ENCODE assay signal across 20 cellular contexts in genomic region chr3:49738067-49738713, GRCh38. TPM values are rescaled to one million over a fixed set of nuclear protein-coding genes. Genes with fewer than 3 reads are reported as not detected.
DNase-seq lines count a peak whose midpoint lies in the region; ATAC-seq, FAIRE-seq and TF ChIP-seq lines count a peak whose summit lies in the region.
"Had no signal": no experiment of that assay in that cellular context is flagged by ENCODE, and none has a peak within 500 bp of the region (broad histone marks: within the 10 kb centered on the region; RNA-seq: fewer than 3 reads in every experiment).

No MANE protein-coding gene starts in this region.

- H2AK5ac ChIP-seq in mesenchymal stem cell (ENCODE audit: low read length, severe bottlenecking): no peak overlapping the region

- H3K27ac ChIP-seq in GM23338 (ENCODE audit: low read depth) (no peak overlapping the region), mesenchymal stem cell (ENCODE audit: low read length, poor library complexity, severe bottlenecking) (no peak overlapping the region)
- H3K27ac ChIP-seq: A549, GM23248, PC-9 had no signal

- no peak overlapping the region for H2BK15ac ChIP-seq in mesenchymal stem cell (ENCODE audit: low read depth, poor library complexity, severe bottlenecking)

- no peak overlapping the region for H3K4me3 Mint-ChIP-seq in GM23338

- no peak overlapping the region for H2BK120ac ChIP-seq in mesenchymal stem cell (ENCODE audit: low read depth, low read length)

- H4K91ac ChIP-seq in mesenchymal stem cell (ENCODE audit: low read length): peak overlapping the region; percentile 70

- 0 out of 2 replicates have a peak, but pooled peaks cover 3% of the 10 kb centered on the region for H3K79me2 ChIP-seq in GM23338 (replicated peaks; ENCODE audit: insufficient read depth)

- no peak overlapping the region for H3K4me2 ChIP-seq in GM23338
- H3K4me2 ChIP-seq in mesenchymal stem cell (ENCODE audit: low read length, poor library complexity, severe bottlenecking): no peak overlapping the region
- H3K4me2 ChIP-seq: A549, PC-9 had no signal

- no peak overlapping the region for H3K4me3 ChIP-seq in GM23338
- no peak overlapping the region for H3K4me3 ChIP-seq in bronchial epithelial cell (ENCODE audit: low read depth, low read length)
- no peak overlapping the region for H3K4me3 ChIP-seq in mesenchymal stem cell (ENCODE audit: insufficient read depth in 1 of 2, low read depth in 1 of 2, low read length in 2 of 2)
- H3K4me3 ChIP-seq: A549, GM23248, PC-9 had no signal

- peak; percentile 30 for DNase-seq in activated CD8-positive, alpha-beta memory T cell treated with anti-CD3 and anti-CD28 coated beads, Interleukin-2, amount 50 U/mL, for 48 hours
- DNase-seq in activated CD8-positive, alpha-beta memory T cell treated with anti-CD3 and anti-CD28 coated beads for 24 hours: no peak
- DNase-seq in GM23338 (ENCODE audit: low spot score): no peak
- DNase-seq in bronchial epithelial cell (ENCODE audit: low read depth): no peak
- no peak for DNase-seq in mesenchymal stem cell
- no peak for DNase-seq in AML-193 (lab: John Stamatoyannopoulos, UW)
- DNase-seq: DMS79 treated with DMSO at 0.1 percent for 48 hours, GM23248, KBM-7, NCI-H1048, NCI-H1694, NCI-H2107, NCI-H345, NCI-H774, PC-9 had no signal

- H3K27ac Mint-ChIP-seq in GM23338: 0 out of 2 replicates have a peak overlapping the region, but pooled peaks have one; percentile 21

- H2BK12ac ChIP-seq in mesenchymal stem cell (ENCODE audit: low read length in 2 of 2): no peak overlapping the region

- peak; percentile 50 for FAIRE-seq in bronchial epithelial cell (lab: Jason Lieb, UNC)
- FAIRE-seq: A549, D721Med, G401.6 had no signal

- H3K18ac ChIP-seq in mesenchymal stem cell (ENCODE audit: low read depth in 1 of 2, low read length in 2 of 2): no peak overlapping the region

- H3K4ac ChIP-seq in mesenchymal stem cell (ENCODE audit: low read depth in 1 of 2, low read length in 2 of 2): no peak overlapping the region

- H4K20me1 ChIP-seq in GM23338 (replicated peaks; ENCODE audit: insufficient read depth): peaks cover 10% of the 10 kb centered on the region

- peaks cover 44% of the 10 kb centered on the region for H3K79me1 ChIP-seq in mesenchymal stem cell (replicated peaks; ENCODE audit: low read length, poor library complexity, severe bottlenecking)

- no peak overlapping the region for H3K9ac ChIP-seq in mesenchymal stem cell (ENCODE audit: low read length)
- H3K9ac ChIP-seq: GM23248 had no signal

- no peaks in the 10 kb centered on the region for H3K9me3 ChIP-seq in mesenchymal stem cell (ENCODE audit: control insufficient read depth, low read length)
- H3K9me3 ChIP-seq: A549 had no signal

- H3K14ac ChIP-seq in mesenchymal stem cell (ENCODE audit: low read length in 2 of 2): no peak overlapping the region

- 97% methylated on average over 11 of the region's 11 CpGs for WGBS in mesenchymal stem cell

- peaks cover 41% of the 10 kb centered on the region for H3K36me3 Mint-ChIP-seq in GM23338 (ENCODE audit: low read depth)

- H3K4me1 ChIP-seq in GM23338 (ENCODE audit: insufficient read depth): no peaks in the 10 kb centered on the region
- H3K4me1 ChIP-seq in mesenchymal stem cell (ENCODE audit: control insufficient read depth, insufficient read depth, low read depth, low read length): no peaks in the 10 kb centered on the region
- H3K4me1 ChIP-seq: A549 had no signal

- H3K36me3 ChIP-seq in GM23338 (ENCODE audit: insufficient read depth): no peaks in the 10 kb centered on the region; the same call in none of the 2 replicates
- peaks cover 15% of the 10 kb centered on the region for H3K36me3 ChIP-seq in bronchial epithelial cell (ENCODE audit: control insufficient read depth, insufficient read depth, low read length)
- peaks cover 44 to 81% of the 10 kb centered on the region in 2 experiments for H3K36me3 ChIP-seq in mesenchymal stem cell (ENCODE audit: control insufficient read depth in 1 of 2, insufficient read depth in 2 of 2, low read depth in 1 of 2, low read length in 2 of 2)

- no peaks in the 10 kb centered on the region for H3K9me2 ChIP-seq in GM23338 (ENCODE audit: insufficient read depth)

- H3K27me3 ChIP-seq in GM23338 (ENCODE audit: insufficient read depth): no peaks in the 10 kb centered on the region
- H3K27me3 ChIP-seq in bronchial epithelial cell (ENCODE audit: control insufficient read depth, insufficient read depth, low read length): no peaks in the 10 kb centered on the region
- H3K27me3 ChIP-seq in mesenchymal stem cell (ENCODE audit: control insufficient read depth in 1 of 2, insufficient read depth in 1 of 2, low read length in 2 of 2): no peaks in the 10 kb centered on the region

- H3F3A ChIP-seq in GM23338 (replicated peaks; ENCODE audit: low read depth): no peaks in the 10 kb centered on the region

- H2BK5ac ChIP-seq in mesenchymal stem cell (ENCODE audit: low read depth, low read length, poor library complexity, severe bottlenecking): no peak overlapping the region

- no peak overlapping the region for H3K23ac ChIP-seq in mesenchymal stem cell (ENCODE audit: low read length in 2 of 2)

- H2AFZ ChIP-seq in GM23338 (no peak overlapping the region), mesenchymal stem cell (ENCODE audit: low read depth, low read length) (no peak overlapping the region)
- H2AFZ ChIP-seq: GM23248, PC-9 had no signal

- H3K27me3 Mint-ChIP-seq in GM23338 (ENCODE audit: insufficient read depth, low read depth, poor library complexity): peaks cover 4% of the 10 kb centered on the region

- H4K8ac ChIP-seq in mesenchymal stem cell (ENCODE audit: low read length): no peak overlapping the region

- H3K9me3 Mint-ChIP-seq in GM23338: no peaks in the 10 kb centered on the region

- TF ChIP-seq CTCF in GM23338 (conservative IDR thresholded peaks at IDR 0.05; ENCODE audit: low read depth in 2 of 2) (no peak), bronchial epithelial cell (IDR thresholded peaks at IDR 0.05; ENCODE audit: insufficient read depth, low read length, severe bottlenecking) (no peak)

- no peaks in the 10 kb centered on the region for H3K4me1 Mint-ChIP-seq in GM23338

- no peak for ATAC-seq in GM23338
- ATAC-seq in HG03457 (IDR thresholded peaks at IDR 0.05; ENCODE audit: unreplicated experiment): no peak
- ATAC-seq in GM19467 (IDR thresholded peaks at IDR 0.05; ENCODE audit: unreplicated experiment): no peak
- ATAC-seq: A549 had no signal

TF ChIP-seq in GM23338, 12 proteins besides CTCF, POLR2A, EP300 and RAD21 (continues in another document):
- TF ChIP-seq STAT1 (IDR thresholded peaks at IDR 0.05; ENCODE audit: unreplicated experiment) (no peak), ETS1 (IDR thresholded peaks at IDR 0.05) (no peak), ZNF114 (CRISPR knock-in tag; IDR thresholded peaks at IDR 0.05) (no peak)

RNA-seq across cellular contexts. Expression of gene GMPPB, which starts 14.4 kb away (rescaled TPM):
- 29.4 and 36.1 TPM in 2 replicates for total RNA-seq in GM23338 (2014; rRNA removed; shearing (Covaris generic))
- polyA plus RNA-seq in GM23338 (2016; fragmentation: Nextera tagmentation; extraction: Ambion mirVana): 7.8 and 10.2 TPM in 2 replicates
- 28.4 and 57.7 TPM in 2 replicates for total RNA-seq in bronchial epithelial cell
- 16.4 TPM for polyA plus RNA-seq in mesenchymal stem cell (2013, experiment 1 of 2)
- 16.4 TPM for polyA plus RNA-seq in mesenchymal stem cell (2013, experiment 2 of 2)

RNA-seq across cellular contexts. Expression of gene AMIGO3, which starts 18.7 kb away (rescaled TPM):
- 8.2 and 10.4 TPM in 2 replicates for total RNA-seq in GM23338 (2014; rRNA removed; shearing (Covaris generic))
- polyA plus RNA-seq in GM23338 (2016; fragmentation: Nextera tagmentation; extraction: Ambion mirVana): 2.9 and 3.5 TPM in 2 replicates
- not detected in 2 replicates for total RNA-seq in bronchial epithelial cell
- 1.2 TPM for polyA plus RNA-seq in mesenchymal stem cell (2013, experiment 1 of 2)
- 1.2 TPM for polyA plus RNA-seq in mesenchymal stem cell (2013, experiment 2 of 2)
- total RNA-seq: GM23248 had no signal

RNA-seq across cellular contexts. Expression of gene IP6K1, which starts 48.2 kb away (rescaled TPM):
- total RNA-seq in GM23338 (2014; rRNA removed; shearing (Covaris generic)): 35.5 and 38.4 TPM in 2 replicates
- polyA plus RNA-seq in GM23338 (2016; fragmentation: Nextera tagmentation; extraction: Ambion mirVana): 8.3 and 10.7 TPM in 2 replicates
- 20.3 and 27.1 TPM in 2 replicates for total RNA-seq in bronchial epithelial cell
- 21.9 TPM for polyA plus RNA-seq in mesenchymal stem cell (2013, experiment 1 of 2)
- polyA plus RNA-seq in mesenchymal stem cell (2013, experiment 2 of 2): 23.3 TPM

RNA-seq across cellular contexts. Expression of gene RNF123, which starts 48.8 kb away (rescaled TPM):
- total RNA-seq in GM23338 (2014; rRNA removed; shearing (Covaris generic)): 24.4 and 32.5 TPM in 2 replicates
- polyA plus RNA-seq in GM23338 (2016; fragmentation: Nextera tagmentation; extraction: Ambion mirVana): 13.2 and 14.6 TPM in 2 replicates
- total RNA-seq in bronchial epithelial cell: 17.6 and 21.5 TPM in 2 replicates
- 24.4 TPM for polyA plus RNA-seq in mesenchymal stem cell (2013, experiment 1 of 2)
- polyA plus RNA-seq in mesenchymal stem cell (2013, experiment 2 of 2): 22.4 TPM

RNA-seq across cellular contexts. Expression of gene MST1, which starts 48.9 kb away (rescaled TPM):
- 8.7 and 11.1 TPM in 2 replicates for total RNA-seq in GM23338 (2014; rRNA removed; shearing (Covaris generic))
- 5.0 and 5.9 TPM in 2 replicates for polyA plus RNA-seq in GM23338 (2016; fragmentation: Nextera tagmentation; extraction: Ambion mirVana)
- 4.7 and 7.6 TPM in 2 replicates for total RNA-seq in bronchial epithelial cell
- 7.8 TPM for polyA plus RNA-seq in mesenchymal stem cell (2013, experiment 1 of 2)
- polyA plus RNA-seq in mesenchymal stem cell (2013, experiment 2 of 2): 7.5 TPM
